18 cellular contexts compared by ENCODE assay signal in the genomic region with DNA sequence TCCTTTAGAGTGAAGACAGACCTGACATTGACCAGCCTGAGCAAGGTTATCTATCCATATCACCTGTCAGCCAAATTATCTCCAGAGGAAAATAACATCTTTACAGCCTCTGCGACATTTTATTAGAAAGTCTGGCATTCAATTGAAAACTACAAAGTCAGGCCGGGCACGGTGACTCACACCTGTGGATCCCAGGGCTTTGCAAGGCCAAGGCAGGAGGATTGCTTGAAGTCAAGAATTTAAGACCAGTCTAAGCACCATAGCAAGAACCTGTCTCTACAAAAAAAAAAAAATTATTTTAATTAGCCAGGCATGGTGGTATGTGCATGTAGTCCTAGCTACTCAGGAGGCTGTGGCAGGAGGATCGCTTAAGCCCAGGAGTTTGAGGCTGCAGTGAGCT.
"Had no signal": no experiment of that assay in that cellular context is flagged by ENCODE, and none has a peak within 500 bp of the region (broad histone marks: within the 10 kb centered on the region; RNA-seq: fewer than 3 reads in every experiment).

No MANE protein-coding gene starts in this region.

- H3K4me2 ChIP-seq: neural progenitor cell had no signal

- H3K4me1 ChIP-seq: neural progenitor cell, parathyroid adenoma, psoas muscle, right lobe of liver, sigmoid colon, stomach, thyroid gland, tibial nerve, upper lobe of right lung, uterus had no signal

- H3K27me3 ChIP-seq: neural progenitor cell, ovary, right lobe of liver, sigmoid colon, stomach, thyroid gland, tibial nerve, upper lobe of right lung, uterus had no signal

- H3K36me3 ChIP-seq: neural progenitor cell, ovary, right lobe of liver, sigmoid colon, stomach, thoracic aorta, thyroid gland, tibial nerve, upper lobe of right lung, uterus had no signal

- H3K9me3 ChIP-seq: ovary, psoas muscle, right lobe of liver, sigmoid colon, stomach, thoracic aorta, thyroid gland, tibial nerve, upper lobe of right lung, uterus had no signal

- ATAC-seq: psoas muscle, right cardiac atrium had no signal

- H3K9ac ChIP-seq: neural progenitor cell, parathyroid adenoma had no signal

- H3K4me3 ChIP-seq: neural progenitor cell, ovary, psoas muscle, right lobe of liver, sigmoid colon, stomach, thoracic aorta, thyroid gland, tibial nerve, upper lobe of right lung, uterus had no signal

- H2AFZ ChIP-seq: neural progenitor cell, parathyroid adenoma had no signal

- H3K79me2 ChIP-seq: parathyroid adenoma had no signal

- H3K27ac ChIP-seq: neural progenitor cell, ovary, parathyroid adenoma, psoas muscle, right lobe of liver, sigmoid colon, stomach, thoracic aorta, thyroid gland, tibial nerve, upper lobe of right lung, uterus had no signal

- DNase-seq: natural killer cell; occipital lobe; ovary; psoas muscle; right cardiac atrium; right lobe of liver; sigmoid colon; stimulated activated CD4-positive, alpha-beta T cell treated with anti-CD3 and anti-CD28 coated beads, Interleukin-2, amount 100 ng/mL, for 48 hours; stimulated activated naive B cell treated with anti-CD40 and anti-IgM and Interleukin-4, amounts not matched to agents 10 μg/mL and 1 μg/mL and 100 μg/mL, for 72 hours; stimulated activated naive CD4-positive, alpha-beta T cell treated with Interleukin-2 at 50 U/mL for 16 hours; stomach; thyroid gland; upper lobe of right lung; uterus had no signal
